ENCODE assay signal across 21 cellular contexts in the genomic region with DNA sequence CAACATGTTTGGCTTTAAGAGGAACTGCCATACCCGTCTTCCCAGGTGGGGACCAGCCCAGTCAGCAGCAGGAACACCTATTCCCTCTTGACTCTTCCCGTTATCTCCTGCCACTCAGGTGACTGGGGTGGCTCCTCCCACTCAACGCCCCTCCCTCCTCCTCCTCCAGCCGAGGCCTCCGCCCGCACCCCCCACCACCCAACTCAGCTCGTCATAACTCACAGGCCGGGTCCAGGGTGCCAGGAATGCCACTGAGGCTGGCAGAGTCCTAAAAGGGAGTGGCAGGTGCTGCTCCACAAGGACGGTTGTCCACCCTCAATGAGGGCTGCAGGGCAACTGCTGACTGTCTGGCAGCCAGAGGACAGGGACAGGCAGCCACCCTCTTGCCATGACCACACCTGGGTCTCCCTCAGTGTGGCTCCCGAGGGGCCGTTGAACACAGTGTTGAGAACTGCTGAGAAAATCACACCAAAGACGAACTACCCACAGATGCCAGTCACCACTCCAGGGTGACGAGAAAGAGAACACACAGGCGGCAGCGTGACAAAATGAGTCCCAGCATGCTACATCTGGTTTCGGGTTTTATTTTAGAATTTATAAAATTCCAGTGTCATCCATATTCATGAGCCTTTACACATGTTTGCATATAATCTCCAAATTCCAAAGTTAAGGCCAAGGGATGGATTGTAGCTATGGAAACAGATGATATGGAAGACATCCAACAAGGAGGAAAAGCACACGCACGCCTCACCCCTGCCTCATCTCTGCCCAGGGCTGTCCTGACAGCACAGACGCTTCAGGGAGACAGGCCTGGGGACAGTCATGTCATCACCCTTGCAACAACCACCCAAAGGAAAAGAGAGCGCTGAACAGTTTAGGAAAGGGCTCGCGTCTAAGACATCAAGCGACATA. TPM values are rescaled to one million over a fixed set of nuclear protein-coding genes. Genes with fewer than 3 reads are reported as not detected.
DNase-seq lines count a peak whose midpoint lies in the region; ATAC-seq and TF ChIP-seq lines count a peak whose summit lies in the region.
"Had no signal": no experiment of that assay in that cellular context is flagged by ENCODE, and none has a peak within 500 bp of the region (broad histone marks: within the 10 kb centered on the region; RNA-seq: fewer than 3 reads in every experiment).

No MANE protein-coding gene starts in this region.

- no TSS peak for BruUV-seq in MCF 10A (replicated peaks; lab: Mats Ljungman, UMichigan)

- H3K27me3 Mint-ChIP-seq in MCF 10A (ENCODE audit: insufficient read depth, unreplicated experiment), result no peaks in the 10 kb centered on the region
- H3K27me3 Mint-ChIP-seq: CD4-positive, CD25-positive, alpha-beta regulatory T cell; stimulated activated memory B cell treated with anti-CD40 and anti-IgM and Interleukin-4, amounts not matched to agents 10 μg/mL and 1 μg/mL and 100 μg/mL, for 72 hours had no signal

- peaks cover 74% of the 10 kb centered on the region for H3K36me3 Mint-ChIP-seq in MCF 10A (ENCODE audit: insufficient read depth, unreplicated experiment)

- TF ChIP-seq CTCF in MCF 10A (IDR thresholded peaks at IDR 0.05; ENCODE audit: unreplicated experiment), result no peak
- TF ChIP-seq CTCF in breast epithelium (IDR thresholded peaks at IDR 0.05), result no peak
- TF ChIP-seq CTCF in lower lobe of right lung (IDR thresholded peaks at IDR 0.05), result no peak

- H3K27me3 ChIP-seq in breast epithelium (no peaks in the 10 kb centered on the region), lower lobe of right lung (ENCODE audit: low read depth) (no peaks in the 10 kb centered on the region), aorta (ENCODE audit: control insufficient read depth in 1 of 2, insufficient read depth in 2 of 2, low read length in 1 of 2) (no peaks in the 10 kb centered on the region)
- H3K27me3 ChIP-seq: ovary, upper lobe of left lung had no signal

- peaks cover 3 to 7% of the 10 kb centered on the region in 2 donors for H3K4me1 ChIP-seq in breast epithelium
- no peaks in the 10 kb centered on the region for H3K4me1 ChIP-seq in lower lobe of right lung
- H3K4me1 ChIP-seq in aorta (ENCODE audit: control insufficient read depth in 1 of 2, insufficient read depth in 2 of 2, low read length in 2 of 2), result no peaks in the 10 kb centered on the region
- H3K4me1 ChIP-seq: A549, upper lobe of left lung had no signal

- peak overlapping the region; percentile 16 for H3K27ac Mint-ChIP-seq in MCF 10A (ENCODE audit: low read depth, unreplicated experiment)
- H3K27ac Mint-ChIP-seq: stimulated activated memory B cell treated with anti-CD40 and anti-IgM and Interleukin-4, amounts not matched to agents 10 μg/mL and 1 μg/mL and 100 μg/mL, for 72 hours; T-helper 1 cell treated with Interleukin-12 subunit alpha and Interleukin-12 subunit beta and Interleukin-4 antibody, amounts not matched to agents 30 μg/mL and 1 μg/mL, for 36 hours had no signal

- no peak overlapping the region for H3K27ac ChIP-seq in breast epithelium
- no peak overlapping the region for H3K27ac ChIP-seq in lower lobe of right lung
- no peak overlapping the region for H3K27ac ChIP-seq in aorta (ENCODE audit: low read depth in 1 of 2, low read length in 2 of 2)
- H3K27ac ChIP-seq: A549, ovary, upper lobe of left lung had no signal

- no peaks in the 10 kb centered on the region for H3K9me3 Mint-ChIP-seq in MCF 10A (ENCODE audit: unreplicated experiment)
- H3K9me3 Mint-ChIP-seq: stimulated activated memory B cell treated with anti-CD40 and anti-IgM and Interleukin-4, amounts not matched to agents 10 μg/mL and 1 μg/mL and 100 μg/mL, for 72 hours; T-helper 1 cell treated with Interleukin-12 subunit alpha and Interleukin-12 subunit beta and Interleukin-4 antibody, amounts not matched to agents 30 μg/mL and 1 μg/mL, for 36 hours had no signal

- H3K4me3 Mint-ChIP-seq in MCF 10A (ENCODE audit: unreplicated experiment), result no peak overlapping the region
- H3K4me3 Mint-ChIP-seq: CD4-positive, CD25-positive, alpha-beta regulatory T cell; stimulated activated memory B cell treated with anti-CD40 and anti-IgM and Interleukin-4, amounts not matched to agents 10 μg/mL and 1 μg/mL and 100 μg/mL, for 72 hours; T-helper 1 cell treated with Interleukin-12 subunit alpha and Interleukin-12 subunit beta and Interleukin-4 antibody, amounts not matched to agents 30 μg/mL and 1 μg/mL, for 36 hours had no signal

- no peak overlapping the region for H3K4me3 ChIP-seq in breast epithelium
- H3K4me3 ChIP-seq in lower lobe of right lung, result no peak overlapping the region
- H3K4me3 ChIP-seq in aorta (ENCODE audit: low read length in 2 of 2), result no peak overlapping the region
- H3K4me3 ChIP-seq: A549, ovary, upper lobe of left lung had no signal

- WGBS in aorta, 2 donors, result 82 to 85% methylated on average over 23 of the region's 23 CpGs

- H3K36me3 ChIP-seq in breast epithelium, result peaks cover 22% of the 10 kb centered on the region
- peaks cover 72% of the 10 kb centered on the region for H3K36me3 ChIP-seq in lower lobe of right lung
- peaks cover 4 to 17% of the 10 kb centered on the region in 2 donors for H3K36me3 ChIP-seq in aorta (ENCODE audit: control insufficient read depth in 1 of 2, insufficient read depth in 2 of 2, low read length in 1 of 2)
- H3K36me3 ChIP-seq: ovary had no signal

- POLR2A ChIA-PET in MCF 10A (lab: Yijun Ruan, JAX), result interaction anchor here (0.7 kb wide), 1 partner anchor 314 kb away, joined by 4 read pairs; no protein-coding TSS in a partner anchor

- ATAC-seq in lower lobe of right lung (no peak), aorta (ENCODE audit: low FRiP score) (no peak), HG02870 (IDR thresholded peaks at IDR 0.05; ENCODE audit: unreplicated experiment) (no peak)
- ATAC-seq: A549; activated CD4-positive, CD25-positive, alpha-beta regulatory T cell treated with anti-CD3 and anti-CD28 coated beads, Interleukin-2, amount 50 U/mL, for 24 hours; stimulated activated memory B cell treated with anti-CD40 and anti-IgM and Interleukin-4, amounts not matched to agents 10 μg/mL and 1 μg/mL and 100 μg/mL, for 72 hours had no signal

- H3K9me3 ChIP-seq in breast epithelium (no peaks in the 10 kb centered on the region), lower lobe of right lung (no peaks in the 10 kb centered on the region), aorta (ENCODE audit: control insufficient read depth, low read length) (no peaks in the 10 kb centered on the region)
- H3K9me3 ChIP-seq: A549, ovary, upper lobe of left lung had no signal

- peaks cover 11% of the 10 kb centered on the region for H3K4me1 Mint-ChIP-seq in MCF 10A (ENCODE audit: insufficient read depth, unreplicated experiment)

- intact Hi-C loops in MCF 10A (cut with micrococcal nuclease) (no loop called here), breast epithelium (cut with DNase I; ENCODE audit: low total_unique reads) (no loop called here), head of caudate nucleus (cut with DNase I) (no loop called here), lower lobe of right lung (cut with DNase I) (no loop called here), aorta (cut with DNase I) (loop anchor here in 1 of 2 donors (10.0 kb wide), 1 partner anchor 372 kb away; no protein-coding TSS in a partner anchor)

- CTCF ChIA-PET in MCF 10A (lab: Yijun Ruan, JAX), result no interaction called here

- no peak for TF ChIP-seq POLR2A in breast epithelium (IDR thresholded peaks at IDR 0.05)

- DNase-seq in MCF 10A (ENCODE audit: unreplicated experiment) (no peak), breast epithelium (ENCODE audit: low spot score in 2 of 2) (no peak), head of caudate nucleus (peak in 26 of 42 donors; percentile 20 to 74 (median 48)), lower lobe of right lung (peak; percentile 39), aorta (peak; percentile 32 to 72), GOT3 (lab: John Stamatoyannopoulos, UW) (no peak), SKM-1 (lab: John Stamatoyannopoulos, UW; ENCODE audit: unreplicated experiment) (no peak)
- DNase-seq: CD4-positive, CD25-positive, alpha-beta regulatory T cell; cortex of kidney; midbrain; NCI-H1417 treated with DMSO at 0.1 percent for 48 hours; NK-92 treated with Interleukin-12 subunit alpha and Interleukin-12 subunit beta, amount 100 ng/mL, for 24 hours; RPMI8226; small intestine; upper lobe of left lung had no signal

RNA-seq across cellular contexts. Expression of a gene that starts 38.5 kb away (rescaled TPM):
- 0.14 and 0.15 TPM in 2 replicates for total RNA-seq in MCF 10A (2022)
- total RNA-seq in breast epithelium, result 1 to 10 TPM in 1 of 3 donors, under 1 TPM in 1, not detected in 1; 0.98 to 1.6 TPM
- total RNA-seq in lower lobe of right lung, result 1.3 TPM
- total RNA-seq in aorta, result 1 to 10 TPM; 1.2 to 5.4 TPM
- 1 to 10 TPM in 1 of 2 donors, not detected in 1; 2.9 TPM for polyA plus RNA-seq in aorta
- polyA plus RNA-seq: CD4-positive, CD25-positive, alpha-beta regulatory T cell had no signal

Comparison
In these comparisons a context has a peak if more than half of its experiments do, and no peak if none do; other contexts are left out.
1. DNase-seq: peak in head of caudate nucleus (26 of 42), lower lobe of right lung (single experiment) and aorta (2 of 2); none in MCF 10A (single experiment), breast epithelium (0 of 2), GOT3 (single experiment) and SKM-1 (single experiment).